10 cellular contexts compared by ENCODE assay signal in the genomic region with DNA sequence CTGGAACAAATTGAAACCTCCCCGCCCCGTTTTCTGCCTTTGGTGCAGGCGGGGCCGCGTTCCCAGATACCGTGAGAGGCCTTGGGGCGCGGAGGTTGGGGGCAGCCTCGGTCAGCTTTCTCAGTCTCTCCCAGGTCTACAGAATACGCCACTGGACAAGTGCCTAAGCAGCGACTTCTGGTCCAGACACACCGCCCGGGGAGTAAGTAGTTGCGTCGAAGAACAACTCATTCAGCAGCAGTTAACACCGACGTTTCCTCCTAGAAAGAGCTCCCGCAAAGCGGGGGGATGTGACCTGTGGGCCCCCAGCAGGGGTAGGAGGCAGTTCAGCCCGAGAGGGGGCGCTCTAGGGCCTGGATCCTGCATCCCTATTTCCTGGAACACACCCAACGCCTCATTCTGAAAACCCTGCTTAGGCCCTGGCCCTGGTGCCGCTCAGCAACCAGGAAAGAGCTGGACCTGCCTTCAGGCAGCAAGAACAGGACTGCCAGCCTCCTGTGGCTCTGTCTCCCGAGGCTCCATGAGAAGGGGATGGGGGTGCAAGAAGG. TPM values are rescaled to one million over a fixed set of nuclear protein-coding genes. Genes with fewer than 3 reads are reported as not detected.
DNase-seq lines count a peak whose midpoint lies in the region; ATAC-seq and TF ChIP-seq lines count a peak whose summit lies in the region.
"Had no signal": no experiment of that assay in that cellular context is flagged by ENCODE, and none has a peak within 500 bp of the region (broad histone marks: within the 10 kb centered on the region; RNA-seq: fewer than 3 reads in every experiment).

No MANE protein-coding gene starts in this region.

- H3K9ac ChIP-seq in HCT116 (ENCODE audit: low read length) (no peak overlapping the region), mucosa of rectum (ENCODE audit: low read depth in 1 of 2, low read length in 2 of 2) (no peak overlapping the region)

- H3K4me3 ChIP-seq in HCT116 (replicated peaks in 1 of 2; ENCODE audit: low read depth in 1 of 2, low read length in 2 of 2) (no peak overlapping the region), brain microvascular endothelial cell (ENCODE audit: low read depth, low read length) (no peak overlapping the region), mucosa of rectum (ENCODE audit: low read length in 2 of 2) (peak overlapping the region; percentile 35 to 36)

- H4K20me1 ChIP-seq in HCT116 (ENCODE audit: insufficient read depth) = no peaks in the 10 kb centered on the region

- no peak overlapping the region for H2AFZ ChIP-seq in HCT116 (ENCODE audit: low read depth, low read length, poor library complexity, severe bottlenecking)

- CTCF ChIA-PET in HCT116 (lab: Charles Lee) = interaction anchor here (0.8 to 1.2 kb wide), 3 partner anchors 12 to 442 kb away, joined by 3 to 5 read pairs (median 5); no protein-coding TSS in a partner anchor

- ATAC-seq in HCT116 (peak; percentile 55), GM19023 (IDR thresholded peaks at IDR 0.05; ENCODE audit: unreplicated experiment) (no peak), GM18498 (IDR thresholded peaks at IDR 0.05; ENCODE audit: unreplicated experiment) (no peak)

- RAD21 ChIA-PET in HCT116 (lab: Charles Lee; ENCODE audit: low non-redundant PET in 1 of 2, low total read pairs in 2 of 2, uncharacterized antibody in 2 of 2, unreplicated experiment in 2 of 2) = no interaction called here

- peaks cover 5% of the 10 kb centered on the region; the same call in 1 of the 2 replicates for H3K27me3 ChIP-seq in HCT116 (ENCODE audit: insufficient read depth, low read length)
- H3K27me3 ChIP-seq in brain microvascular endothelial cell (replicated peaks) = peaks cover 91% of the 10 kb centered on the region
- H3K27me3 ChIP-seq in mucosa of rectum (ENCODE audit: control insufficient read depth in 2 of 2, insufficient read depth in 2 of 2, low read length in 2 of 2) = peaks cover 79 to 95% of the 10 kb centered on the region in 2 donors

- H3K27ac ChIP-seq in C4-2B (no peak overlapping the region), HCT116 (ENCODE audit: low read depth, low read length) (no peak overlapping the region), brain microvascular endothelial cell (no peak overlapping the region), mucosa of rectum (ENCODE audit: low read depth in 2 of 2, low read length in 2 of 2) (no peak overlapping the region)

- peak; percentile 39 for TF ChIP-seq RAD21 in HCT116 (IDR thresholded peaks at IDR 0.05; ENCODE audit: low read depth)

- no TSS peak for BruUV-seq in HCT116 (replicated peaks; lab: Mats Ljungman, UMichigan)

- H3K36me3 ChIP-seq in HCT116 (ENCODE audit: control insufficient read depth in 1 of 2, insufficient read depth in 2 of 2, low read length in 2 of 2) (no peaks in the 10 kb centered on the region), brain microvascular endothelial cell (replicated peaks) (no peaks in the 10 kb centered on the region), mucosa of rectum (ENCODE audit: control insufficient read depth in 2 of 2, insufficient read depth in 2 of 2, low read length in 2 of 2) (no peaks in the 10 kb centered on the region)

- H3K4me2 ChIP-seq in HCT116 (ENCODE audit: low read length) = no peak overlapping the region

- in situ Hi-C loops in brain microvascular endothelial cell (cut with HindIII; ENCODE audit: low pct_ligation_motif_present, low sequenced_read_pairs) = no loop called here

- TF ChIP-seq CTCF in C4-2B (conservative IDR thresholded peaks at IDR 0.05) (peak; percentile 39), HCT116 (IDR thresholded peaks at IDR 0.05 in 2 of 3, conservative IDR thresholded peaks at IDR 0.05 in 1 of 3; ENCODE audit: borderline replicate concordance in 1 of 3, insufficient read depth in 1 of 3, low read depth in 2 of 3, low read length in 2 of 3) (peak in 2 of 3 experiments; percentile 58 to 66; a peak in 4 of 6 replicates), brain microvascular endothelial cell (IDR thresholded peaks at IDR 0.05; ENCODE audit: low read depth, low read length, missing control alignments) (peak; percentile 31)

- H3K4me1 ChIP-seq in HCT116 (ENCODE audit: control insufficient read depth in 1 of 2, insufficient read depth in 2 of 2, low read length in 2 of 2) (peaks cover 0 to 5% of the 10 kb centered on the region in 2 experiments; a peak in 1 of 4 replicates), mucosa of rectum (ENCODE audit: control insufficient read depth in 2 of 2, insufficient read depth in 2 of 2, low read length in 2 of 2) (peaks cover 15 to 17% of the 10 kb centered on the region in 2 donors)

- H3K79me2 ChIP-seq in HCT116 (ENCODE audit: insufficient read depth, low read length) = no peaks in the 10 kb centered on the region

- no peak for DNase-seq in HCT116 (ENCODE audit: low read depth, low spot score)
- DNase-seq in brain microvascular endothelial cell = no peak
- no peak for DNase-seq in globus pallidus (ENCODE audit: low spot score)
- DNase-seq in stimulated activated naive CD4-positive, alpha-beta T cell treated with Interleukin-2 at 50 U/mL for 16 hours (lab: John Stamatoyannopoulos, UW) = no peak
- DNase-seq: NCI-H2107 had no signal

- intact Hi-C loops in HCT116 (cut with micrococcal nuclease) = loop anchor here (5.0 to 10.0 kb wide), 3 partner anchors 299 to 589 kb away; a partner anchor contains a TSS

- H3K9me3 ChIP-seq in HCT116 (ENCODE audit: control insufficient read depth in 1 of 2, insufficient read depth in 1 of 2, low read depth in 1 of 2, low read length in 2 of 2) = no peaks in the 10 kb centered on the region
- H3K9me3 ChIP-seq in mucosa of rectum (ENCODE audit: control insufficient read depth in 2 of 2, low read length in 2 of 2) = no peaks in the 10 kb centered on the region

- POLR2A ChIA-PET in HCT116 (lab: Charles Lee) = no interaction called here

- no peaks in the 10 kb centered on the region for H3K9me2 ChIP-seq in HCT116 (ENCODE audit: insufficient read depth)

- no peak for TF ChIP-seq POLR2A in HCT116 (IDR thresholded peaks at IDR 0.05; ENCODE audit: borderline replicate concordance, extremely low read depth, insufficient read depth, insufficient read length)

TF ChIP-seq in HCT116, 20 proteins besides CTCF, POLR2A, EP300 and RAD21:
- TF ChIP-seq FOSL1 (IDR thresholded peaks at IDR 0.05; ENCODE audit: low read depth) (no peak), JUND (IDR thresholded peaks at IDR 0.05) (no peak), CEBPB (IDR thresholded peaks at IDR 0.05; ENCODE audit: low read depth) (no peak), CBX3 (IDR thresholded peaks at IDR 0.05; ENCODE audit: low read depth) (no peak), EGR1 (IDR thresholded peaks at IDR 0.05; ENCODE audit: low read depth) (no peak), POLR2AphosphoS5 (IDR thresholded peaks at IDR 0.05; ENCODE audit: low read depth, low read length) (no peak), ZFX (IDR thresholded peaks at IDR 0.05) (no peak), SRF (IDR thresholded peaks at IDR 0.05; ENCODE audit: low read depth) (no peak)
- TF ChIP-seq, protein P1, sequence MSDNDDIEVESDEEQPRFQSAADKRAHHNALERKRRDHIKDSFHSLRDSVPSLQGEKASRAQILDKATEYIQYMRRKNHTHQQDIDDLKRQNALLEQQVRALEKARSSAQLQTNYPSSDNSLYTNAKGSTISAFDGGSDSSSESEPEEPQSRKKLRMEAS (IDR thresholded peaks at IDR 0.05) = no peak

RNA-seq across cellular contexts. Expression of a gene that starts 6.5 kb away (rescaled TPM):
- not detected for total RNA-seq in HCT116 (2021; ENCODE audit: unreplicated experiment)
- not detected in 2 replicates for polyA plus RNA-seq in HCT116 (2012)
- polyA plus RNA-seq: adipose tissue had no signal

Comparison
In these comparisons a context has a peak if more than half of its experiments do, and no peak if none do; other contexts are left out.
1. H3K4me3 ChIP-seq: peak in mucosa of rectum (2 of 2); none in HCT116 (0 of 2) and brain microvascular endothelial cell (single experiment).
2. Peak in every context shown above with its lines, with median percentiles within 50 percentile points of each other: CTCF ChIP-seq.